ENCODE assay signal across 19 cellular contexts in the genomic region with DNA sequence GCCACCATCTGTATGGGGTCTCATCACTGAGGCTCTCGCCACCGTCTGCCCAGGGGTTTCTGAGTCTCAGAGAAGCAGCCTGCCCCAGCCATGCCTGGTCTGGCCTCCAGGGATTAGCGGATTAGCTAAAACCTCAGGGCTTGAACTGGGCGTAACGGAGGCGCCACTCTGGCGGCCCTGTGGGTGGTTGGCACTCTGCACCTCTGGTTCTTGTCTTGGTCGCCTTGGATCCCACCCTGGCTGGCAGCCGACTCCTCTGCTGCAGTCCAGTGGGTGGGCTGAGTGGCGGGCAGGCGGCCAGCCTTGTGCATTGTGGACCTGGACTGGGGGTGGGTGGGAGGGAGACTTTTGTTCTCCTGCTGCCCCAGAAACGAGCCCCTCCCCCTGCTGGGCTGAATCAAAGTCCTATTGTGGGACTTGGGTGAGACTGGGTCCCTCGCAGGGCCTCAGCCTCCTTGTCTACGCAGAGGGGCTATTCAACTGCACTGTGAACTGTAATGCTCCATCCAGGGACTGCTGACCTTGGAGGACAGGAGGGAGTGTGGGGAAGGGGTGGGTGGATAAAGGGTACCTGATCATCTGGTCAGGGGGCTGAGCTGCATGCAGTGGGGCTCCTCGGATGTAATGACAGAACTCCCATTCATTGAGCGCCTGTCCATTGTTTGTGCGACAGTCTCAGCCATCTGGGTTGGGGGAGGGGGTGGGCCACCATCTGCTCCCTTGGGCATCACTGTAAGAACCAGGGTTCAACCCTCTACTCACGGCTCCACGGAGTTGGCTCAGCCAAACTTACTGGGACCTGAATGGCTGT. TPM values are rescaled to one million over a fixed set of nuclear protein-coding genes. Genes with fewer than 3 reads are reported as not detected.
A peak's percentile ranks its signal among the peaks of the same experiment; 100 is the strongest.
DNase-seq lines count a peak whose midpoint lies in the region; ATAC-seq and TF ChIP-seq lines count a peak whose summit lies in the region.
"Had no signal": no experiment of that assay in that cellular context is flagged by ENCODE, and none has a peak within 500 bp of the region (broad histone marks: within the 10 kb centered on the region; RNA-seq: fewer than 3 reads in every experiment).

No MANE protein-coding gene starts in this region.

- H3K27me3 Mint-ChIP-seq in endodermal cell (ENCODE audit: insufficient read depth): no peaks in the 10 kb centered on the region
- H3K27me3 Mint-ChIP-seq: activated CD4-positive, alpha-beta memory T cell treated with anti-CD3 and anti-CD28 coated beads, Interleukin-2, amount 10 ng/mL, durations not matched to agents 7 days and 5 days; effector memory CD8-positive, alpha-beta T cell; stimulated activated memory B cell treated with anti-CD40 and anti-IgM and Interleukin-4, amounts not matched to agents 10 μg/mL and 1 μg/mL and 100 μg/mL, for 72 hours had no signal

- H3K27ac Mint-ChIP-seq in endodermal cell: no peak overlapping the region
- H3K27ac Mint-ChIP-seq: activated CD4-positive, alpha-beta memory T cell treated with anti-CD3 and anti-CD28 coated beads, Interleukin-2, amount 10 ng/mL, durations not matched to agents 7 days and 5 days; activated T-helper 2 cell treated with anti-CD3 and anti-CD28 coated beads, Interferon-gamma antibody, Interleukin-2, Interleukin-4, amounts not matched to agents 10 μg/mL and 5 μg/mL and 100 μg/mL, durations not matched to agents 14 hours and 24 hours and 36 hours; stimulated activated memory B cell treated with anti-CD40 and anti-IgM and Interleukin-4, amounts not matched to agents 10 μg/mL and 1 μg/mL and 100 μg/mL, for 72 hours had no signal

- peaks cover 40% of the 10 kb centered on the region for H3K4me1 Mint-ChIP-seq in endodermal cell

- H3K36me3 ChIP-seq in endodermal cell (ENCODE audit: control insufficient read depth, insufficient read depth, low read length): no peaks in the 10 kb centered on the region

- H3K36me3 Mint-ChIP-seq in endodermal cell (ENCODE audit: low read depth): no peaks in the 10 kb centered on the region

- H3K4me3 ChIP-seq in endodermal cell (ENCODE audit: low read length): no peak overlapping the region

- peak; percentile 40 for TF ChIP-seq CTCF in endodermal cell (conservative IDR thresholded peaks at IDR 0.05)

- WGBS in endodermal cell (ENCODE audit: insufficient coverage in 1 of 2, insufficient read length in 1 of 2), 2 experiments: 92 to 95% methylated on average over 7 to 18 of the region's 19 CpGs

- H3K4me3 Mint-ChIP-seq in endodermal cell: no peak overlapping the region
- H3K4me3 Mint-ChIP-seq: activated CD4-positive, alpha-beta memory T cell treated with anti-CD3 and anti-CD28 coated beads, Interleukin-2, amount 10 ng/mL, durations not matched to agents 7 days and 5 days; effector memory CD8-positive, alpha-beta T cell; stimulated activated memory B cell treated with anti-CD40 and anti-IgM and Interleukin-4, amounts not matched to agents 10 μg/mL and 1 μg/mL and 100 μg/mL, for 72 hours had no signal

- no peaks in the 10 kb centered on the region for H3K27me3 ChIP-seq in endodermal cell (ENCODE audit: control insufficient read depth, insufficient read depth, low read length, poor library complexity, severe bottlenecking)

- DNase-seq in COLO829 (ENCODE audit: low spot score): peak; percentile 56
- DNase-seq in NCI-H1694 (lab: John Stamatoyannopoulos, UW): peak; percentile 33
- no peak for DNase-seq in endodermal cell
- peak; percentile 70 for DNase-seq in occipital lobe (lab: John Stamatoyannopoulos, UW)
- DNase-seq in DMS153 treated with DMSO at 0.1 percent for 48 hours (lab: John Stamatoyannopoulos, UW; ENCODE audit: unreplicated experiment): no peak
- DNase-seq in NCI-H1105 treated with DMSO at 0.1 percent for 48 hours (lab: John Stamatoyannopoulos, UW): no peak
- DNase-seq in NCI-H2107 treated with DMSO at 0.1 percent for 48 hours (lab: John Stamatoyannopoulos, UW; ENCODE audit: unreplicated experiment): no peak
- DNase-seq: activated CD4-positive, alpha-beta memory T cell treated with anti-CD3 and anti-CD28 coated beads, Interleukin-2, amount 10 ng/mL, durations not matched to agents 7 days and 5 days; effector memory CD8-positive, alpha-beta T cell; kidney; NCI-H1930; NCI-H774; SHP77 had no signal

- peaks cover 18% of the 10 kb centered on the region for H3K9me3 Mint-ChIP-seq in endodermal cell

- H3K9ac ChIP-seq in endodermal cell (ENCODE audit: extremely low read depth, low read length, poor library complexity, severe bottlenecking): no peak overlapping the region
- H3K9ac ChIP-seq: KMS-11 had no signal

- ATAC-seq in HG03196 (IDR thresholded peaks at IDR 0.05; ENCODE audit: unreplicated experiment): no peak
- ATAC-seq: effector memory CD8-positive, alpha-beta T cell; stimulated activated memory B cell treated with anti-CD40 and anti-IgM and Interleukin-4, amounts not matched to agents 10 μg/mL and 1 μg/mL and 100 μg/mL, for 72 hours had no signal

- H3K4me1 ChIP-seq in endodermal cell (ENCODE audit: control insufficient read depth, insufficient read depth, low read length): peaks cover 9% of the 10 kb centered on the region

- H3K27ac ChIP-seq in endodermal cell (ENCODE audit: low read depth, low read length): no peak overlapping the region
- H3K27ac ChIP-seq: C4-2B, HL-60, KMS-11 had no signal

- H3K9me3 ChIP-seq in endodermal cell (ENCODE audit: control insufficient read depth, low read length): no peaks in the 10 kb centered on the region

RNA-seq across cellular contexts. Expression of gene SUN5, which starts 23.9 kb away (rescaled TPM):
- total RNA-seq in endodermal cell: not detected
- polyA plus RNA-seq in endodermal cell (2013, experiment 1 of 2): not detected
- not detected for polyA plus RNA-seq in endodermal cell (2013, experiment 2 of 2)
- total RNA-seq in occipital lobe: not detected
- total RNA-seq: activated CD4-positive, alpha-beta memory T cell treated with anti-CD3 and anti-CD28 coated beads, Interleukin-2, amount 10 ng/mL, durations not matched to agents 7 days and 5 days; activated T-helper 2 cell treated with anti-CD3 and anti-CD28 coated beads, Interferon-gamma antibody, Interleukin-2, Interleukin-4, amounts not matched to agents 10 μg/mL and 5 μg/mL and 100 μg/mL, durations not matched to agents 14 hours and 24 hours and 36 hours; kidney had no signal

RNA-seq across cellular contexts. Expression of gene BPIFB2, which starts 27.2 kb away (rescaled TPM):
- not detected for total RNA-seq in endodermal cell
- not detected for polyA plus RNA-seq in endodermal cell (2013, experiment 1 of 2)
- not detected for polyA plus RNA-seq in endodermal cell (2013, experiment 2 of 2)
- total RNA-seq in occipital lobe: 0.31 TPM
- total RNA-seq: activated CD4-positive, alpha-beta memory T cell treated with anti-CD3 and anti-CD28 coated beads, Interleukin-2, amount 10 ng/mL, durations not matched to agents 7 days and 5 days; activated T-helper 2 cell treated with anti-CD3 and anti-CD28 coated beads, Interferon-gamma antibody, Interleukin-2, Interleukin-4, amounts not matched to agents 10 μg/mL and 5 μg/mL and 100 μg/mL, durations not matched to agents 14 hours and 24 hours and 36 hours; kidney had no signal

RNA-seq across cellular contexts. Expression of gene BPIFB6, which starts 51.1 kb away (rescaled TPM):
- total RNA-seq in endodermal cell (not detected), occipital lobe (not detected)
- polyA plus RNA-seq in endodermal cell (2013, experiment 1 of 2): not detected
- polyA plus RNA-seq in endodermal cell (2013, experiment 2 of 2): not detected
- total RNA-seq: activated CD4-positive, alpha-beta memory T cell treated with anti-CD3 and anti-CD28 coated beads, Interleukin-2, amount 10 ng/mL, durations not matched to agents 7 days and 5 days; activated T-helper 2 cell treated with anti-CD3 and anti-CD28 coated beads, Interferon-gamma antibody, Interleukin-2, Interleukin-4, amounts not matched to agents 10 μg/mL and 5 μg/mL and 100 μg/mL, durations not matched to agents 14 hours and 24 hours and 36 hours; kidney had no signal

Comparison
In these comparisons a context has a peak if more than half of its experiments do, and no peak if none do; other contexts are left out.
1. DNase-seq: peak in COLO829 (single experiment), NCI-H1694 (single experiment) and occipital lobe (single experiment); none in endodermal cell (single experiment), DMS153 treated with DMSO at 0.1 percent for 48 hours (single experiment), NCI-H1105 treated with DMSO at 0.1 percent for 48 hours (single experiment) and NCI-H2107 treated with DMSO at 0.1 percent for 48 hours (single experiment).